ENCODE assay signal across 8 cellular contexts in genomic region chr13:32309812-32310706, GRCh38. TPM values are rescaled to one million over a fixed set of nuclear protein-coding genes. Genes with fewer than 3 reads are reported as not detected.
DNase-seq lines count a peak whose midpoint lies in the region; ATAC-seq and TF ChIP-seq lines count a peak whose summit lies in the region.

No MANE protein-coding gene starts in this region.

- peak; percentile 68 for DNase-seq in SIG-M5 treated with dmso at 0.1 percent for 504 hours (lab: John Stamatoyannopoulos, UW; ENCODE audit: unreplicated experiment)
- no peak for DNase-seq in SIG-M5 (lab: John Stamatoyannopoulos, UW)
- peak; percentile 51 for DNase-seq in MM.1S
- peak; percentile 13 for DNase-seq in UCSD-AML1 (lab: John Stamatoyannopoulos, UW; ENCODE audit: unreplicated experiment)
- DNase-seq in fibroblast of villous mesenchyme (ENCODE audit: low read depth), result peak; percentile 77
- no peak for DNase-seq in omental fat pad (ENCODE audit: low spot score)
- no peak for DNase-seq in NCI-H187 treated with DMSO at 0.1 percent for 48 hours (lab: John Stamatoyannopoulos, UW)

- H3K4me3 ChIP-seq in MM.1S (ENCODE audit: low read length) (peak overlapping the region; percentile 14; the same call in 1 of the 2 replicates), fibroblast of villous mesenchyme (ENCODE audit: low read depth, low read length) (no peak overlapping the region)

- H3K9ac ChIP-seq in MM.1S (ENCODE audit: low read length), result peak overlapping the region; percentile 23; the same call in 1 of the 2 replicates

- no peaks in the 10 kb centered on the region for H3K36me3 ChIP-seq in MM.1S (replicated peaks; ENCODE audit: insufficient read depth, low read length)

- 0 out of 2 replicates have a peak, but pooled peaks cover 10% of the 10 kb centered on the region for H3K4me1 ChIP-seq in MM.1S (ENCODE audit: low read length)

- ATAC-seq in GM21529 (IDR thresholded peaks at IDR 0.05; ENCODE audit: unreplicated experiment) (peak; percentile 68), omental fat pad (ENCODE audit: low FRiP score) (peak; percentile 75)

- no peak overlapping the region for H3K27ac ChIP-seq in MM.1S (ENCODE audit: low read length)

- peaks cover 4% of the 10 kb centered on the region; the same call in 1 of the 2 replicates for H3F3A ChIP-seq in MM.1S (ENCODE audit: insufficient read depth, low read length)

- peak overlapping the region; percentile 61; the same call in 1 of the 2 replicates for H3K4me2 ChIP-seq in MM.1S (ENCODE audit: low read depth, low read length)

- peak overlapping the region; percentile 74 for H2AFZ ChIP-seq in MM.1S (ENCODE audit: low read length)

- no peaks in the 10 kb centered on the region for H3K9me2 ChIP-seq in MM.1S (replicated peaks; ENCODE audit: insufficient read depth, low read length)

- no peaks in the 10 kb centered on the region for H4K20me1 ChIP-seq in MM.1S (ENCODE audit: insufficient read depth, low read length)

- H3K9me3 ChIP-seq in MM.1S (replicated peaks; ENCODE audit: insufficient read depth, low read length), result no peaks in the 10 kb centered on the region

- H3K27me3 ChIP-seq in MM.1S (replicated peaks; ENCODE audit: insufficient read depth, low read length), result no peaks in the 10 kb centered on the region

- H3K79me2 ChIP-seq in MM.1S (ENCODE audit: low read length), result no peaks in the 10 kb centered on the region

- TF ChIP-seq CTCF in MM.1S (IDR thresholded peaks at IDR 0.05; ENCODE audit: low read length) (peak; percentile 52), fibroblast of villous mesenchyme (IDR thresholded peaks at IDR 0.05; ENCODE audit: insufficient read depth, low read depth, low read length) (peak; percentile 70), omental fat pad (IDR thresholded peaks at IDR 0.05) (peak in 1 of 3 donors; percentile 79)

RNA-seq across cellular contexts. Expression of gene ZAR1L, which starts 5.1 kb away (rescaled TPM):
- total RNA-seq in fibroblast of villous mesenchyme (under 0.01 TPM in 2 replicates), omental fat pad (not detected)

RNA-seq across cellular contexts. Expression of gene BRCA2, which starts 5.2 kb away (rescaled TPM):
- total RNA-seq in fibroblast of villous mesenchyme (10.4 and 11.0 TPM in 2 replicates), omental fat pad (1 to 10 TPM; 2.0 to 3.3 (median 2.5) TPM)

Comparison
In these comparisons a context has a peak if more than half of its experiments do, and no peak if none do; other contexts are left out.
1. DNase-seq: peak in SIG-M5 treated with dmso at 0.1 percent for 504 hours (single experiment), MM.1S (single experiment), UCSD-AML1 (single experiment) and fibroblast of villous mesenchyme (single experiment); none in SIG-M5 (single experiment), omental fat pad (single experiment) and NCI-H187 treated with DMSO at 0.1 percent for 48 hours (single experiment).